ENCODE assay signal across 3 cellular contexts in the genomic region with DNA sequence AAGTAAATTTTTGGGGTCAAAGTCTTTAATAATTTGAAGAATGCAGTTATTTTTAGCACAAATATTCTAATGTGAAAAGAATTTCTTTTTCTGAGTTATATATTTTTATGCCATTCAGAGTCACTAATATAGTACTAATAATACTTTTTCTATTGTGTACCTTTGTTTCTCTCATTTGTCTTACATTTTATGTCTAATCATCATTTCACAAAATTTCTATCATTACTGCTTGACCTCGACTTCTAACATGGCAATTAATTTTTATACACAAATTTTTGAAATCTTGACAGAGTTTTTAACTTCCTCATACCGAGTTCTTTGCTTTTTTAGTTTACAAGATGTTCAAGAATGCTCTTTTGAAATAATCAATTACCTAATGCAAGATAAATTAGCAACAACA.
TF ChIP-seq lines count a peak whose summit lies in the region.

No MANE protein-coding gene starts in this region.

TF ChIP-seq in IMR-90, 13 proteins besides CTCF, POLR2A, EP300 and RAD21:
- TF ChIP-seq CHD1 (IDR thresholded peaks at IDR 0.05; ENCODE audit: low read depth, low read length) (no peak), MAFK (IDR thresholded peaks at IDR 0.05; ENCODE audit: low read depth, low read length) (peak; percentile 32; the same call in 1 of the 2 replicates)

TF ChIP-seq in K562, 482 proteins besides CTCF, POLR2A, EP300 and RAD21:
- TF ChIP-seq ZNF316 (IDR thresholded peaks at IDR 0.05) (peak; percentile 70), C11orf30 (IDR thresholded peaks at IDR 0.05; ENCODE audit: low read depth) (0 out of 2 replicates have a peak, but pooled peaks have one; percentile 11), STAT5A (IDR thresholded peaks at IDR 0.05; ENCODE audit: borderline replicate concordance, low read length) (no peak)

TF ChIP-seq in HepG2, 621 proteins besides CTCF, POLR2A, EP300 and RAD21:
- no peak for TF ChIP-seq ZNF124 (CRISPR knock-in tag; IDR thresholded peaks at IDR 0.05)
- TF ChIP-seq MAFK (conservative IDR thresholded peaks at IDR 0.05 in 1 of 2, IDR thresholded peaks at IDR 0.05 in 1 of 2; ENCODE audit: low read length in 2 of 2), result peak; percentile 80 to 85
- TF ChIP-seq BCL6 (CRISPR knock-in tag; IDR thresholded peaks at IDR 0.05), result no peak
- TF ChIP-seq, protein P1, sequence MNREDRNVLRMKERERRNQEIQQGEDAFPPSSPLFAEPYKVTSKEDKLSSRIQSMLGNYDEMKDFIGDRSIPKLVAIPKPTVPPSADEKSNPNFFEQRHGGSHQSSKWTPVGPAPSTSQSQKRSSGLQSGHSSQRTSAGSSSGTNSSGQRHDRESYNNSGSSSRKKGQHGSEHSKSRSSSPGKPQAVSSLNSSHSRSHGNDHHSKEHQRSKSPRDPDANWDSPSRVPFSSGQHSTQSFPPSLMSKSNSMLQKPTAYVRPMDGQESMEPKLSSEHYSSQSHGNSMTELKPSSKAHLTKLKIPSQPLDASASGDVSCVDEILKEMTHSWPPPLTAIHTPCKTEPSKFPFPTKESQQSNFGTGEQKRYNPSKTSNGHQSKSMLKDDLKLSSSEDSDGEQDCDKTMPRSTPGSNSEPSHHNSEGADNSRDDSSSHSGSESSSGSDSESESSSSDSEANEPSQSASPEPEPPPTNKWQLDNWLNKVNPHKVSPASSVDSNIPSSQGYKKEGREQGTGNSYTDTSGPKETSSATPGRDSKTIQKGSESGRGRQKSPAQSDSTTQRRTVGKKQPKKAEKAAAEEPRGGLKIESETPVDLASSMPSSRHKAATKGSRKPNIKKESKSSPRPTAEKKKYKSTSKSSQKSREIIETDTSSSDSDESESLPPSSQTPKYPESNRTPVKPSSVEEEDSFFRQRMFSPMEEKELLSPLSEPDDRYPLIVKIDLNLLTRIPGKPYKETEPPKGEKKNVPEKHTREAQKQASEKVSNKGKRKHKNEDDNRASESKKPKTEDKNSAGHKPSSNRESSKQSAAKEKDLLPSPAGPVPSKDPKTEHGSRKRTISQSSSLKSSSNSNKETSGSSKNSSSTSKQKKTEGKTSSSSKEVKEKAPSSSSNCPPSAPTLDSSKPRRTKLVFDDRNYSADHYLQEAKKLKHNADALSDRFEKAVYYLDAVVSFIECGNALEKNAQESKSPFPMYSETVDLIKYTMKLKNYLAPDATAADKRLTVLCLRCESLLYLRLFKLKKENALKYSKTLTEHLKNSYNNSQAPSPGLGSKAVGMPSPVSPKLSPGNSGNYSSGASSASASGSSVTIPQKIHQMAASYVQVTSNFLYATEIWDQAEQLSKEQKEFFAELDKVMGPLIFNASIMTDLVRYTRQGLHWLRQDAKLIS (CRISPR knock-in tag; IDR thresholded peaks at IDR 0.05), result no peak
- TF ChIP-seq ZBTB21 (CRISPR knock-in tag; IDR thresholded peaks at IDR 0.05), result no peak
- TF ChIP-seq ZNF460 (CRISPR knock-in tag; IDR thresholded peaks at IDR 0.05; ENCODE audit: borderline replicate concordance), result no peak
- peak; percentile 71 for TF ChIP-seq MAFF (IDR thresholded peaks at IDR 0.05; ENCODE audit: low read depth, low read length)
